In the genomic region with DNA sequence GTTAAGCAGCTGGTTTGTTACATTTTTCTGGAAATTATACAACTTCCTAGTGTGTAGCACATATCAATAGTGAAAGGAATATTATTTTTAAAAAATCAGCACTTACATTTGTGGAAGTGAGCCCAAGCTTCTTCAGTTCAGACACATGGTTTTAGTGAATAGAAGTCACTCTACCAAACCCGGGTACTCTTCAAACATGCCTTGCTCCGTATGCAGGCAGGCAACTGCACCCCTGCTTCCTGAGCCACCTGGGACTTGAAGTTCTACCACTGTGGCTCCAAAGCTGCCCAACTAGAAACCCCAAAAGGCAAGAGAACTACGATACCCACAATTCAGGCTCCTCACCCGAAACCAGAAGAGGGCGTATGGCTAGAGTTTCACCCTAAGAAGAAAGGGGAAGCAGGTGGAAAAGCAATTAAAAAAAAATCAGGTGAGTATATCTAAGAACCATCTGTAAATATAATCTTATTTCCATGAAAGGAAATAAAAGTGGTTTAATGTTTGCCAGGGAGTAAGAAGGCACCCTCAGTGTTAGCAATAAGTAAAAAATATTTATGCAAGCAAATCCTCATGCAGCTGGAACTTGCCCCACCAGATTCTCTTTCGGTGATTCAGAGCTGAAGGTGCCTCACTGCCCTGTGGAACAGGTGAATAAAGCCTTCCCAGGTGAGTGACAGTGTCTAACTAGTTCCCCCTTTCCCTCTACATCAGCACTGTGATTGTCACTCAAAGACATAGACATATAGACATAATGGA, we compare ENCODE assay signal across 8 cellular contexts. TPM values are rescaled to one million over a fixed set of nuclear protein-coding genes. Genes with fewer than 3 reads are reported as not detected.
DNase-seq lines count a peak whose midpoint lies in the region; ATAC-seq and TF ChIP-seq lines count a peak whose summit lies in the region.

A gene with protein sequence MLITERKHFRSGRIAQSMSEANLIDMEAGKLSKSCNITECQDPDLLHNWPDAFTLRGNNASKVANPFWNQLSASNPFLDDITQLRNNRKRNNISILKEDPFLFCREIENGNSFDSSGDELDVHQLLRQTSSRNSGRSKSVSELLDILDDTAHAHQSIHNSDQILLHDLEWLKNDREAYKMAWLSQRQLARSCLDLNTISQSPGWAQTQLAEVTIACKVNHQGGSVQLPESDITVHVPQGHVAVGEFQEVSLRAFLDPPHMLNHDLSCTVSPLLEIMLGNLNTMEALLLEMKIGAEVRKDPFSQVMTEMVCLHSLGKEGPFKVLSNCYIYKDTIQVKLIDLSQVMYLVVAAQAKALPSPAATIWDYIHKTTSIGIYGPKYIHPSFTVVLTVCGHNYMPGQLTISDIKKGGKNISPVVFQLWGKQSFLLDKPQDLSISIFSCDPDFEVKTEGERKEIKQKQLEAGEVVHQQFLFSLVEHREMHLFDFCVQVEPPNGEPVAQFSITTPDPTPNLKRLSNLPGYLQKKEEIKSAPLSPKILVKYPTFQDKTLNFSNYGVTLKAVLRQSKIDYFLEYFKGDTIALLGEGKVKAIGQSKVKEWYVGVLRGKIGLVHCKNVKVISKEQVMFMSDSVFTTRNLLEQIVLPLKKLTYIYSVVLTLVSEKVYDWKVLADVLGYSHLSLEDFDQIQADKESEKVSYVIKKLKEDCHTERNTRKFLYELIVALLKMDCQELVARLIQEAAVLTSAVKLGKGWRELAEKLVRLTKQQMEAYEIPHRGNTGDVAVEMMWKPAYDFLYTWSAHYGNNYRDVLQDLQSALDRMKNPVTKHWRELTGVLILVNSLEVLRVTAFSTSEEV (minus strand): TSS at position 192 of the 756 bp plus-strand sequence. CDS start 55,522 bp downstream, outside the sequence.

- peak in 4 of 5 donors; percentile 16 to 53 (median 28) for DNase-seq in CD8-positive, alpha-beta memory T cell
- DNase-seq in NCI-H69 (lab: John Stamatoyannopoulos, UW) (peak; percentile 90), epithelial cell of esophagus (ENCODE audit: low read depth) (peak; percentile 97), renal cortical epithelial cell (ENCODE audit: low read depth) (peak; percentile 90), HFFc6 (no peak), cortex of kidney (lab: John Stamatoyannopoulos, UW) (no peak)

- peak within 1 kb of the TSS in 4 of 8 donors; percentile 12 to 81 (median 45) for H3K27ac Mint-ChIP-seq in CD8-positive, alpha-beta memory T cell
- no peak within 1 kb of the TSS for H3K27ac Mint-ChIP-seq in HFFc6

- no peaks in the 10 kb centered on the region for H3K9me3 ChIP-seq in CD8-positive, alpha-beta memory T cell (ENCODE audit: low read length)

- peak; percentile 51 for ATAC-seq in GM18868 (IDR thresholded peaks at IDR 0.05; ENCODE audit: unreplicated experiment)
- ATAC-seq in HG03060 (IDR thresholded peaks at IDR 0.05; ENCODE audit: low read depth, unreplicated experiment) = peak; percentile 28

- no peaks in the 10 kb centered on the region for H3K27me3 ChIP-seq in CD8-positive, alpha-beta memory T cell (ENCODE audit: insufficient read depth, low read length, poor library complexity, severe bottlenecking)

- TF ChIP-seq CTCF in epithelial cell of esophagus (IDR thresholded peaks at IDR 0.05; ENCODE audit: insufficient read depth, low read depth, low read length, missing control alignments) = peak; percentile 68
- TF ChIP-seq CTCF in HFFc6 (IDR thresholded peaks at IDR 0.05) = no peak

- H3K36me3 ChIP-seq in CD8-positive, alpha-beta memory T cell (ENCODE audit: insufficient read depth, low read length) = no peaks in the 10 kb centered on the region

- H3K4me1 Mint-ChIP-seq in CD8-positive, alpha-beta memory T cell = peaks cover 4 to 30% (median 8%) of the 10 kb centered on the region in 3 donors
- H3K4me1 Mint-ChIP-seq in HFFc6 (ENCODE audit: low read depth) = no peaks in the 10 kb centered on the region

- peaks cover 0 to 1% of the 10 kb centered on the region in 2 donors for H3K27me3 Mint-ChIP-seq in CD8-positive, alpha-beta memory T cell
- no peaks in the 10 kb centered on the region for H3K27me3 Mint-ChIP-seq in HFFc6 (ENCODE audit: insufficient read depth)

- POLR2A ChIA-PET in CD8-positive, alpha-beta memory T cell (lab: Charles Lee) = no interaction called here

- no peaks in the 10 kb centered on the region for H3K36me3 Mint-ChIP-seq in CD8-positive, alpha-beta memory T cell
- no peaks in the 10 kb centered on the region for H3K36me3 Mint-ChIP-seq in HFFc6 (ENCODE audit: low read depth)

- no peak within 1 kb of the TSS for H3K4me3 ChIP-seq in CD8-positive, alpha-beta memory T cell (ENCODE audit: low read length)
- H3K4me3 ChIP-seq in epithelial cell of esophagus (ENCODE audit: low read length) = peak within 1 kb of the TSS; percentile 59

- CTCF ChIA-PET in CD8-positive, alpha-beta memory T cell (lab: Charles Lee) = no interaction called here

- H3K9me3 Mint-ChIP-seq in CD8-positive, alpha-beta memory T cell = peaks cover 0 to 4% (median 3%) of the 10 kb centered on the region in 5 donors
- H3K9me3 Mint-ChIP-seq in HFFc6 = peaks cover 23% of the 10 kb centered on the region

- peak within 1 kb of the TSS; percentile 60 to 84 (median 73) for H3K4me3 Mint-ChIP-seq in CD8-positive, alpha-beta memory T cell
- no peak within 1 kb of the TSS for H3K4me3 Mint-ChIP-seq in HFFc6

- peak within 1 kb of the TSS; percentile 20 for H3K27ac ChIP-seq in CD8-positive, alpha-beta memory T cell (ENCODE audit: low read depth, low read length)

- peaks cover 10% of the 10 kb centered on the region for H3K4me1 ChIP-seq in CD8-positive, alpha-beta memory T cell (ENCODE audit: insufficient read depth, low read length)

RNA-seq across cellular contexts. Expression of the gene that starts here (rescaled TPM):
- total RNA-seq in CD8-positive, alpha-beta memory T cell = under 1 TPM; 0.37 to 0.86 TPM
- polyA plus RNA-seq in CD8-positive, alpha-beta memory T cell = 0.08 TPM
- total RNA-seq in renal cortical epithelial cell = 25.4 and 198 TPM in 2 replicates
- not detected for total RNA-seq in HFFc6 (2021; fragmentation: NEBNext Ultra II Directional; extraction: Animal tissue kit (Norgen Biotek cat#: 25700))

Comparison
In these comparisons a context has a peak if more than half of its experiments do, and no peak if none do; other contexts are left out.
1. RNA of the gene that starts here (total RNA-seq): 25.4 to 198 TPM in renal cortical epithelial cell; 0.37 to 0.86 TPM in CD8-positive, alpha-beta memory T cell and not detected in HFFc6; every median in the first group is over 10 times any median in the second.
2. Peak in DNase-seq and H3K27ac ChIP-seq in CD8-positive, alpha-beta memory T cell; RNA of the gene not detected or under 1 TPM.
3. DNase-seq: peak in NCI-H69 (single experiment), epithelial cell of esophagus (single experiment) and renal cortical epithelial cell (single experiment); none in HFFc6 (single experiment) and cortex of kidney (single experiment).